Comparison of ENCODE assay signal across 8 cellular contexts in genomic region chr5:131171276-131171815, GRCh38. TPM values are rescaled to one million over a fixed set of nuclear protein-coding genes. Genes with fewer than 3 reads are reported as not detected.
DNase-seq lines count a peak whose midpoint lies in the region; ATAC-seq, FAIRE-seq and TF ChIP-seq lines count a peak whose summit lies in the region.

No MANE protein-coding gene starts in this region.

- no peak for ATAC-seq in GM18505 (IDR thresholded peaks at IDR 0.05; ENCODE audit: unreplicated experiment)

- H3K4me3 ChIP-seq in iPS-18c (ENCODE audit: insufficient read depth, low read depth, low read length) = peak overlapping the region; percentile 74

- peak overlapping the region; percentile 90 to 99 (median 97) for H3K4me3 Mint-ChIP-seq in IgD-negative memory B cell
- peak overlapping the region; percentile 99 for H3K4me3 Mint-ChIP-seq in activated naive CD8-positive, alpha-beta T cell treated with anti-CD3 and anti-CD28 coated beads for 36 hours

- peak overlapping the region; percentile 67 to 98 (median 97) for H3K27ac Mint-ChIP-seq in IgD-negative memory B cell
- peak overlapping the region; percentile 95 for H3K27ac Mint-ChIP-seq in activated naive CD8-positive, alpha-beta T cell treated with anti-CD3 and anti-CD28 coated beads for 36 hours

- TF ChIP-seq POLR2A in GM18505 (IDR thresholded peaks at IDR 0.05; ENCODE audit: borderline replicate concordance, extremely low read depth, insufficient read depth, insufficient read length) = no peak

- no peaks in the 10 kb centered on the region for H3K9me3 ChIP-seq in iPS-18c (ENCODE audit: control insufficient read depth, insufficient read depth, low read length)

- no peaks in the 10 kb centered on the region for H3K36me3 Mint-ChIP-seq in IgD-negative memory B cell
- H3K36me3 Mint-ChIP-seq in activated naive CD8-positive, alpha-beta T cell treated with anti-CD3 and anti-CD28 coated beads for 36 hours = peaks cover 16% of the 10 kb centered on the region

- peaks cover 23 to 31% (median 27%) of the 10 kb centered on the region in 3 donors for H3K4me1 Mint-ChIP-seq in IgD-negative memory B cell
- H3K4me1 Mint-ChIP-seq in activated naive CD8-positive, alpha-beta T cell treated with anti-CD3 and anti-CD28 coated beads for 36 hours = peaks cover 29% of the 10 kb centered on the region

- no peaks in the 10 kb centered on the region for H3K27me3 Mint-ChIP-seq in IgD-negative memory B cell
- no peaks in the 10 kb centered on the region for H3K27me3 Mint-ChIP-seq in activated naive CD8-positive, alpha-beta T cell treated with anti-CD3 and anti-CD28 coated beads for 36 hours

- no peaks in the 10 kb centered on the region for H3K9me3 Mint-ChIP-seq in IgD-negative memory B cell
- H3K9me3 Mint-ChIP-seq in activated naive CD8-positive, alpha-beta T cell treated with anti-CD3 and anti-CD28 coated beads for 36 hours = no peaks in the 10 kb centered on the region

- FAIRE-seq in RCC 7860 (lab: Jason Lieb, UNC) = no peak

- peak; percentile 29 for DNase-seq in D341Med (ENCODE audit: low spot score)
- DNase-seq in activated naive CD8-positive, alpha-beta T cell treated with anti-CD3 and anti-CD28 coated beads for 36 hours = peak; percentile 29
- peak; percentile 26 for DNase-seq in stimulated activated CD4-positive, alpha-beta T cell treated with anti-CD3 and anti-CD28 coated beads, Interleukin-4, amount 100 ng/mL, for 24 hours
- DNase-seq in RCC 7860 (ENCODE audit: low spot score) = no peak
- DNase-seq in GM03348 (ENCODE audit: low spot score) = no peak

RNA-seq across cellular contexts. Expression of gene LYRM7, which starts 0.6 kb away (rescaled TPM):
- 11.3 TPM for polyA plus RNA-seq in IgD-negative memory B cell
- 10 to 100 TPM; 26.2 to 28.5 TPM for total RNA-seq in activated naive CD8-positive, alpha-beta T cell treated with anti-CD3 and anti-CD28 coated beads for 36 hours

RNA-seq across cellular contexts. Expression of gene HINT1, which starts 6.3 kb away (rescaled TPM):
- polyA plus RNA-seq in IgD-negative memory B cell = 343 TPM
- total RNA-seq in activated naive CD8-positive, alpha-beta T cell treated with anti-CD3 and anti-CD28 coated beads for 36 hours = 100 to 1,000 TPM; 324 to 356 TPM

Comparison
In these comparisons a context has a peak if more than half of its experiments do, and no peak if none do; other contexts are left out.
1. DNase-seq: peak in D341Med (single experiment), activated naive CD8-positive, alpha-beta T cell treated with anti-CD3 and anti-CD28 coated beads for 36 hours (single experiment) and stimulated activated CD4-positive, alpha-beta T cell treated with anti-CD3 and anti-CD28 coated beads, Interleukin-4, amount 100 ng/mL, for 24 hours (single experiment); none in RCC 7860 (single experiment) and GM03348 (single experiment).